ENCODE assay signal across 13 cellular contexts in genomic region chr4:128244379-128244778, GRCh38.
"Had no signal": no experiment of that assay in that cellular context is flagged by ENCODE, and none has a peak within 500 bp of the region (broad histone marks: within the 10 kb centered on the region; RNA-seq: fewer than 3 reads in every experiment).

No MANE protein-coding gene starts in this region.

- H3K27ac ChIP-seq: esophagus squamous epithelium, gastroesophageal sphincter, neutrophil, right atrium auricular region, thyroid gland, uterus had no signal

- H3K27me3 ChIP-seq: esophagus squamous epithelium, gastroesophageal sphincter, neutrophil, right atrium auricular region, thyroid gland, uterus had no signal

- H3K9me3 ChIP-seq: esophagus squamous epithelium, gastroesophageal sphincter, neutrophil, thyroid gland, uterus had no signal

- DNase-seq: activated CD4-positive, alpha-beta T cell treated with anti-CD3 and anti-CD28 coated beads, Interleukin-2, amount 50 U/mL, for 1 hour; esophagus squamous epithelium; kidney glomerular epithelial cell; midbrain; naive thymus-derived CD4-positive, alpha-beta T cell; small intestine; thyroid gland; uterus had no signal

- FAIRE-seq: colon, small intestine had no signal

- ATAC-seq: gastroesophageal sphincter; naive thymus-derived CD4-positive, alpha-beta T cell; WTC11 had no signal

- H3K4me1 ChIP-seq: esophagus squamous epithelium, gastroesophageal sphincter, right atrium auricular region, thyroid gland, uterus had no signal

- H3K36me3 ChIP-seq: esophagus squamous epithelium, gastroesophageal sphincter, neutrophil, right atrium auricular region, thyroid gland, uterus had no signal

- H3K4me3 ChIP-seq: esophagus squamous epithelium, gastroesophageal sphincter, right atrium auricular region, thyroid gland, uterus had no signal
